ENCODE assay signal across 1 cellular context in genomic region chr2:108905906-108906305, GRCh38.
TF ChIP-seq lines count a peak whose summit lies in the region.

No MANE protein-coding gene starts in this region.

TF ChIP-seq in H1, 55 proteins besides CTCF, POLR2A, EP300 and RAD21 (continued from another document):
- TF ChIP-seq, protein P1, sequence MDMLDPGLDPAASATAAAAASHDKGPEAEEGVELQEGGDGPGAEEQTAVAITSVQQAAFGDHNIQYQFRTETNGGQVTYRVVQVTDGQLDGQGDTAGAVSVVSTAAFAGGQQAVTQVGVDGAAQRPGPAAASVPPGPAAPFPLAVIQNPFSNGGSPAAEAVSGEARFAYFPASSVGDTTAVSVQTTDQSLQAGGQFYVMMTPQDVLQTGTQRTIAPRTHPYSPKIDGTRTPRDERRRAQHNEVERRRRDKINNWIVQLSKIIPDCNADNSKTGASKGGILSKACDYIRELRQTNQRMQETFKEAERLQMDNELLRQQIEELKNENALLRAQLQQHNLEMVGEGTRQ (IDR thresholded peaks at IDR 0.05; ENCODE audit: low read length) = no peak
- TF ChIP-seq CTBP2 (IDR thresholded peaks at IDR 0.05; ENCODE audit: borderline replicate concordance, insufficient read depth, insufficient read length, low read length) = no peak
- TF ChIP-seq TEAD4 (IDR thresholded peaks at IDR 0.05; ENCODE audit: low read depth, low read length) = no peak
